Comparison of ENCODE assay signal across 1 cellular context in genomic region chr1:246566128-246566807, GRCh38.
TF ChIP-seq lines count a peak whose summit lies in the region.

TSS of gene CNST (plus strand) at chr1:246566456. CDS start at chr1:246591563, 25,107 bp downstream.
TSS of gene TFB2M (minus strand) at chr1:246566261. CDS start at chr1:246566138, 123 bp downstream.

TF ChIP-seq in GM12878, 131 proteins besides CTCF, POLR2A, EP300 and RAD21 (continued from another document and continues in another):
- TF ChIP-seq E2F8 (IDR thresholded peaks at IDR 0.05; ENCODE audit: low read depth, partially characterized antibody), result peak; percentile 90
- TF ChIP-seq ETV6 (conservative IDR thresholded peaks at IDR 0.05 in 1 of 2, IDR thresholded peaks at IDR 0.05 in 1 of 2; ENCODE audit: borderline replicate concordance in 1 of 2, low read depth in 1 of 2), result peak in 1 of 2 experiments; percentile 64; a peak in 1 of 4 replicates
- no peak for TF ChIP-seq MTA2 (IDR thresholded peaks at IDR 0.05; ENCODE audit: low read depth)
- no peak; the same call in 1 of the 2 replicates for TF ChIP-seq USF2 (IDR thresholded peaks at IDR 0.05; ENCODE audit: borderline replicate concordance, low read depth, low read length)
- TF ChIP-seq TAF1 (IDR thresholded peaks at IDR 0.05; ENCODE audit: borderline replicate concordance, low read depth, low read length), result peak; percentile 50
- no peak for TF ChIP-seq RB1 (IDR thresholded peaks at IDR 0.05; ENCODE audit: borderline replicate concordance)
- no peak for TF ChIP-seq TCF7 (IDR thresholded peaks at IDR 0.05; ENCODE audit: borderline replicate concordance)
- no peak for TF ChIP-seq ZNF217 (IDR thresholded peaks at IDR 0.05)
- no peak for TF ChIP-seq WRNIP1 (IDR thresholded peaks at IDR 0.05; ENCODE audit: borderline replicate concordance, low read depth, low read length)
- TF ChIP-seq FOXK2 (IDR thresholded peaks at IDR 0.05), result peak; percentile 94
- TF ChIP-seq GABPA (IDR thresholded peaks at IDR 0.05; ENCODE audit: low read depth), result peak; percentile 97
- no peak for TF ChIP-seq IRF3 (IDR thresholded peaks at IDR 0.05)
- TF ChIP-seq CBX5 (IDR thresholded peaks at IDR 0.05; ENCODE audit: low read depth), result peak; percentile 21; the same call in 1 of the 2 replicates
- TF ChIP-seq TCF3 (IDR thresholded peaks at IDR 0.05; ENCODE audit: borderline replicate concordance, insufficient read depth, low read depth, low read length), result 0 out of 2 replicates have a peak, but pooled peaks have one; percentile 52
- TF ChIP-seq ZBTB33 (IDR thresholded peaks at IDR 0.05), result no peak
- TF ChIP-seq NRF1 (conservative IDR thresholded peaks at IDR 0.05; ENCODE audit: low read depth, low read length), result peak; percentile 94
- peak in 1 of 2 experiments; percentile 63; a peak in 2 of 3 replicates for TF ChIP-seq EGR1 (IDR thresholded peaks at IDR 0.05; ENCODE audit: borderline replicate concordance in 1 of 2, low read depth in 2 of 2, low read length in 2 of 2)
- TF ChIP-seq JUNB (IDR thresholded peaks at IDR 0.05), result no peak
- TF ChIP-seq E4F1 (IDR thresholded peaks at IDR 0.05; ENCODE audit: borderline replicate concordance, partially characterized antibody), result peak; percentile 91
- peak; percentile 78 for TF ChIP-seq PML (IDR thresholded peaks at IDR 0.05; ENCODE audit: low read length)
- peak; percentile 76 for TF ChIP-seq MYC (IDR thresholded peaks at IDR 0.05; ENCODE audit: insufficient read depth, insufficient read length, insufficient replicate concordance, low read length, severe bottlenecking)
- peak; percentile 32 for TF ChIP-seq SMAD1 (IDR thresholded peaks at IDR 0.05; ENCODE audit: low read depth, partially characterized antibody)
- peak; percentile 48; the same call in 1 of the 2 replicates for TF ChIP-seq PAX5 (IDR thresholded peaks at IDR 0.05; ENCODE audit: borderline replicate concordance, low read depth, low read length)
- no peak for TF ChIP-seq CEBPZ (IDR thresholded peaks at IDR 0.05; ENCODE audit: low read depth, low read length)
- peak; percentile 28; the same call in 1 of the 2 replicates for TF ChIP-seq SREBF1 (IDR thresholded peaks at IDR 0.05; ENCODE audit: low read length)
- TF ChIP-seq BACH1 (IDR thresholded peaks at IDR 0.05; ENCODE audit: borderline replicate concordance), result peak; percentile 91
- peak; percentile 43; the same call in 1 of the 2 replicates for TF ChIP-seq SREBF2 (IDR thresholded peaks at IDR 0.05; ENCODE audit: low read length)
- TF ChIP-seq RFX5 (IDR thresholded peaks at IDR 0.05; ENCODE audit: low read depth, low read length), result no peak
- TF ChIP-seq CHD1 (IDR thresholded peaks at IDR 0.05; ENCODE audit: low read depth, low read length), result 0 out of 2 replicates have a peak, but pooled peaks have one; percentile 45
- peak; percentile 86 for TF ChIP-seq YY1 (IDR thresholded peaks at IDR 0.05; ENCODE audit: low read depth, low read length)
- TF ChIP-seq BMI1 (IDR thresholded peaks at IDR 0.05; ENCODE audit: borderline replicate concordance), result no peak
- TF ChIP-seq MYB (IDR thresholded peaks at IDR 0.05; ENCODE audit: borderline replicate concordance, low read depth, low read length), result no peak
- TF ChIP-seq DPF2 (IDR thresholded peaks at IDR 0.05), result peak; percentile 57; the same call in 1 of the 2 replicates
- TF ChIP-seq CBX3 (IDR thresholded peaks at IDR 0.05; ENCODE audit: borderline replicate concordance, low read depth), result no peak
- 0 out of 2 replicates have a peak, but pooled peaks have one; percentile 26 for TF ChIP-seq MLLT1 (IDR thresholded peaks at IDR 0.05)
- TF ChIP-seq HDGF (IDR thresholded peaks at IDR 0.05), result peak; percentile 71; the same call in 1 of the 2 replicates
- peak; percentile 69 for TF ChIP-seq CHD2 (IDR thresholded peaks at IDR 0.05; ENCODE audit: borderline replicate concordance, low read depth, low read length)
- no peak for TF ChIP-seq STAT1 (conservative IDR thresholded peaks at IDR 0.05)
- TF ChIP-seq GATAD2B (conservative IDR thresholded peaks at IDR 0.05; ENCODE audit: low read depth), result peak; percentile 75; the same call in 1 of the 2 replicates
- no peak for TF ChIP-seq JUND (IDR thresholded peaks at IDR 0.05; ENCODE audit: low read depth, low read length)
- TF ChIP-seq HDAC6 (IDR thresholded peaks at IDR 0.05; ENCODE audit: unreplicated experiment), result no peak
- no peak for TF ChIP-seq RELA (IDR thresholded peaks at IDR 0.05; ENCODE audit: borderline replicate concordance, partially characterized antibody)
- TF ChIP-seq FOXM1 (IDR thresholded peaks at IDR 0.05; ENCODE audit: low read depth, low read length), result no peak
- TF ChIP-seq STAT3 (IDR thresholded peaks at IDR 0.05; ENCODE audit: low read depth, low read length), result no peak
- peak; percentile 24; the same call in 1 of the 3 replicates for TF ChIP-seq POU2F2 (IDR thresholded peaks at IDR 0.05; ENCODE audit: borderline replicate concordance, low read depth, low read length)
- TF ChIP-seq RELB (IDR thresholded peaks at IDR 0.05; ENCODE audit: low read depth), result peak; percentile 59; the same call in 1 of the 2 replicates
- no peak for TF ChIP-seq HSF1 (IDR thresholded peaks at IDR 0.05; ENCODE audit: low read depth, low read length)
- no peak for TF ChIP-seq ZBED1 (IDR thresholded peaks at IDR 0.05; ENCODE audit: borderline replicate concordance)
